In genomic region chr19:23762884-23763711, GRCh38 we compare ENCODE assay signal across 8 cellular contexts. TPM values are rescaled to one million over a fixed set of nuclear protein-coding genes. Genes with fewer than 3 reads are reported as not detected.
DNase-seq lines count a peak whose midpoint lies in the region; ATAC-seq and TF ChIP-seq lines count a peak whose summit lies in the region.

No MANE protein-coding gene starts in this region.

- DNase-seq in SK-N-SH (peak; percentile 87), amniotic epithelial cell (ENCODE audit: low read depth) (peak; percentile 49), left ventricle myocardium superior (peak; percentile 92), prostate gland (ENCODE audit: low spot score) (peak; percentile 89), ureter (ENCODE audit: low spot score) (peak; percentile 92), MM.1S (no peak)

- no peak for TF ChIP-seq EP300 in SK-N-SH (IDR thresholded peaks at IDR 0.05; ENCODE audit: borderline replicate concordance in 1 of 2, low read depth in 1 of 2, low read length in 1 of 2)

- H3K36me3 ChIP-seq in SK-N-SH (replicated peaks in 1 of 2; ENCODE audit: control insufficient read depth in 1 of 2, insufficient read depth in 2 of 2, low read length in 1 of 2) = no peaks in the 10 kb centered on the region
- no peaks in the 10 kb centered on the region for H3K36me3 ChIP-seq in prostate gland
- no peaks in the 10 kb centered on the region for H3K36me3 ChIP-seq in MM.1S (replicated peaks; ENCODE audit: insufficient read depth, low read length)

- H3K27me3 ChIP-seq in SK-N-SH (ENCODE audit: insufficient read depth) (no peaks in the 10 kb centered on the region), prostate gland (replicated peaks; ENCODE audit: insufficient read depth) (no peaks in the 10 kb centered on the region), MM.1S (replicated peaks; ENCODE audit: insufficient read depth, low read length) (no peaks in the 10 kb centered on the region)

- WGBS in SK-N-SH (ENCODE audit: low lambda C conversion rate) = 5% methylated on average over 31 of the region's 51 CpGs
- 5% methylated on average over 50 of the region's 51 CpGs for WGBS in prostate gland

- H3F3A ChIP-seq in SK-N-SH (replicated peaks; ENCODE audit: insufficient read depth) = peaks cover 6% of the 10 kb centered on the region
- H3F3A ChIP-seq in MM.1S (ENCODE audit: insufficient read depth, low read length) = peaks cover 5% of the 10 kb centered on the region; the same call in 1 of the 2 replicates

- H3K9me3 ChIP-seq in SK-N-SH = no peaks in the 10 kb centered on the region
- H3K9me3 ChIP-seq in prostate gland = no peaks in the 10 kb centered on the region
- H3K9me3 ChIP-seq in MM.1S (replicated peaks; ENCODE audit: insufficient read depth, low read length) = no peaks in the 10 kb centered on the region

- TF ChIP-seq CTCF in SK-N-SH (IDR thresholded peaks at IDR 0.05) (no peak), prostate gland (IDR thresholded peaks at IDR 0.05) (peak in 1 of 4 experiments; percentile 10), MM.1S (IDR thresholded peaks at IDR 0.05; ENCODE audit: low read length) (no peak)

- H3K9ac ChIP-seq in SK-N-SH (peak overlapping the region; percentile 76), MM.1S (ENCODE audit: low read length) (no peak overlapping the region)

- ATAC-seq in GM18498 (IDR thresholded peaks at IDR 0.05; ENCODE audit: unreplicated experiment) (peak; percentile 55), HG03159 (IDR thresholded peaks at IDR 0.05; ENCODE audit: unreplicated experiment) (peak; percentile 53), left ventricle myocardium superior (peak; percentile 93)

- H3K9me2 ChIP-seq in SK-N-SH (no peaks in the 10 kb centered on the region), MM.1S (replicated peaks; ENCODE audit: insufficient read depth, low read length) (no peaks in the 10 kb centered on the region)

- peaks cover 0 to 2% of the 10 kb centered on the region in 2 experiments; a peak in 1 of 4 replicates for H3K4me1 ChIP-seq in SK-N-SH (ENCODE audit: control insufficient read depth in 1 of 2, insufficient read depth in 2 of 2, low read depth in 1 of 2, low read length in 1 of 2)
- no peaks in the 10 kb centered on the region for H3K4me1 ChIP-seq in prostate gland (replicated peaks)
- peaks cover 5% of the 10 kb centered on the region for H3K4me1 ChIP-seq in MM.1S (ENCODE audit: low read length)

- TF ChIP-seq RAD21 in SK-N-SH (IDR thresholded peaks at IDR 0.05; ENCODE audit: low read length) = peak; percentile 39

- POLR2A ChIA-PET in SK-N-SH (lab: Yijun Ruan, JAX) = interaction anchor here (0.6 to 1.8 kb wide), 4 partner anchors 152 to 348 kb away, joined by 3 to 4 read pairs (median 4); partner anchors contain the start of gene ZNF726

- H3K79me2 ChIP-seq in SK-N-SH (ENCODE audit: insufficient read depth) (peaks cover 26% of the 10 kb centered on the region), MM.1S (ENCODE audit: low read length) (no peaks in the 10 kb centered on the region)

- peak; percentile 48 for TF ChIP-seq POLR2A in prostate gland (IDR thresholded peaks at IDR 0.05)

- peak overlapping the region; percentile 53 to 84; a peak in 3 of 4 replicates for H3K27ac ChIP-seq in SK-N-SH (ENCODE audit: low read depth in 2 of 2, low read length in 1 of 2)
- H3K27ac ChIP-seq in prostate gland = peak overlapping the region; percentile 68 to 70
- H3K27ac ChIP-seq in MM.1S (ENCODE audit: low read length) = no peak overlapping the region

- H3K4me2 ChIP-seq in SK-N-SH = peak overlapping the region; percentile 92
- H3K4me2 ChIP-seq in MM.1S (ENCODE audit: low read depth, low read length) = no peak overlapping the region

- intact Hi-C loops in left ventricle myocardium superior (cut with micrococcal nuclease) = no loop called here
- intact Hi-C loops in prostate gland (cut with DNase I) = no loop called here

- CTCF ChIA-PET in SK-N-SH (lab: Yijun Ruan, JAX) = interaction anchor here (1.4 kb wide), 1 partner anchor 54 kb away, joined by 4 read pairs; no protein-coding TSS in a partner anchor

- peak overlapping the region; percentile 86 for H2AFZ ChIP-seq in SK-N-SH (ENCODE audit: low read depth)
- no peak overlapping the region for H2AFZ ChIP-seq in MM.1S (ENCODE audit: low read length)

- H4K20me1 ChIP-seq in SK-N-SH (ENCODE audit: insufficient read depth) = no peaks in the 10 kb centered on the region
- no peaks in the 10 kb centered on the region for H4K20me1 ChIP-seq in MM.1S (ENCODE audit: insufficient read depth, low read length)

- H3K4me3 ChIP-seq in SK-N-SH (ENCODE audit: low read depth in 2 of 2, low read length in 1 of 2) (peak overlapping the region; percentile 77 to 81), prostate gland (peak overlapping the region; percentile 59 to 77), MM.1S (ENCODE audit: low read length) (no peak overlapping the region)

TF ChIP-seq in SK-N-SH, 30 proteins besides CTCF, POLR2A, EP300 and RAD21 (continues in another document):
- TF ChIP-seq SIN3A (IDR thresholded peaks at IDR 0.05; ENCODE audit: borderline replicate concordance, low read depth, low read length) = no peak; the same call in 1 of the 2 replicates
- peak; percentile 30 for TF ChIP-seq MXI1 (IDR thresholded peaks at IDR 0.05; ENCODE audit: low read depth, low read length)
- TF ChIP-seq JUND (IDR thresholded peaks at IDR 0.05) = no peak
- peak; percentile 64 for TF ChIP-seq CHD2 (IDR thresholded peaks at IDR 0.05; ENCODE audit: low read length, partially characterized antibody)
- peak; percentile 45; the same call in 1 of the 2 replicates for TF ChIP-seq IRF3 (IDR thresholded peaks at IDR 0.05; ENCODE audit: low read depth, low read length)
- no peak for TF ChIP-seq ZBTB33 (IDR thresholded peaks at IDR 0.05; ENCODE audit: borderline replicate concordance, low read depth)
- no peak for TF ChIP-seq FOXM1 (IDR thresholded peaks at IDR 0.05; ENCODE audit: low read depth)
- no peak for TF ChIP-seq TAF1 (IDR thresholded peaks at IDR 0.05; ENCODE audit: borderline replicate concordance, low read depth, low read length)
- no peak for TF ChIP-seq RXRA (IDR thresholded peaks at IDR 0.05; ENCODE audit: borderline replicate concordance, low read depth)
- peak; percentile 74; the same call in 1 of the 2 replicates for TF ChIP-seq RFX5 (IDR thresholded peaks at IDR 0.05; ENCODE audit: low read length)
- TF ChIP-seq NFIC (IDR thresholded peaks at IDR 0.05; ENCODE audit: borderline replicate concordance) = no peak
- TF ChIP-seq MEF2A (IDR thresholded peaks at IDR 0.05; ENCODE audit: borderline replicate concordance, low read depth) = no peak
- TF ChIP-seq USF1 (IDR thresholded peaks at IDR 0.05; ENCODE audit: borderline replicate concordance, low read depth) = no peak
- TF ChIP-seq MAX (IDR thresholded peaks at IDR 0.05; ENCODE audit: low read depth) = peak; percentile 22; the same call in 1 of the 2 replicates
- no peak for TF ChIP-seq PBX3 (IDR thresholded peaks at IDR 0.05)
- TF ChIP-seq TCF12 (IDR thresholded peaks at IDR 0.05) = no peak
- TF ChIP-seq YY1 (IDR thresholded peaks at IDR 0.05; ENCODE audit: low read depth) = peak; percentile 75
- no peak for TF ChIP-seq EZH2phosphoT487 (IDR thresholded peaks at IDR 0.05; ENCODE audit: borderline replicate concordance, low read depth)

RNA-seq across cellular contexts. Expression of gene ZNF681, which starts 4.4 kb away (rescaled TPM):
- polyA plus RNA-seq in SK-N-SH (2012; rRNA removed) = 0.37 and 0.38 TPM in 2 replicates
- polyA plus RNA-seq in SK-N-SH (2012; cell fraction: cytosol; rRNA removed) = 0.68 and 0.73 TPM in 2 replicates
- polyA plus RNA-seq in SK-N-SH (2012; cell fraction: nucleus; rRNA removed) = 0.27 and 0.46 TPM in 2 replicates
- total RNA-seq in left ventricle myocardium superior (0.30 TPM), prostate gland (1 to 10 TPM; 2.0 to 3.2 TPM), ureter (6.8 TPM)
